Comparison of ENCODE assay signal across 8 cellular contexts in the genomic region with DNA sequence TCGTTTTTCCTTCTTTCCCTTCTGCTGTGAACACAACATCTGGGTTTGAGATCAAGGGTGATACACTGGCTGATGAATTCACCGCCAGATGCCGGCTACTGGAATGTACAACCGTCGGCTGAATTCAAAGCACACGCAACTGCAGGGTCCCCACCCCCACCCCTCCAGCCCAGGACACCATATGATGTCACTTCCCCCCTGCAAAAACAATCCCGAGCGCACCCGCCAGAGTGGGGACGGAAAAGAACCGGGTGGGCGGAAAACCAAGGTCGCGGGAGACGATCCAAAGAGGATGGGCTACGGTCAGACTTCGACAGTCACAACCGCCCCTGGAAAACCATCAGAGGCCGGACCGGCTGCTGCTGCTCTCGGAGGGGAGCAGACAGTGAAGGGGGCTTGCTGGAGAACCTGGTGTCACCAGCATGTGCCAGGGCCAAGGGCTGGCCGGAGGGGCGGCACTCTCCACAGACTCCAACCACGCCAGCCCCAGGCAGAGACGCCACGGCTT. TPM values are rescaled to one million over a fixed set of nuclear protein-coding genes. Genes with fewer than 3 reads are reported as not detected.
DNase-seq lines count a peak whose midpoint lies in the region; ATAC-seq and TF ChIP-seq lines count a peak whose summit lies in the region.

No MANE protein-coding gene starts in this region.

- ATAC-seq in HG02623 (IDR thresholded peaks at IDR 0.05; ENCODE audit: unreplicated experiment): no peak
- no peak for ATAC-seq in HG02884 (IDR thresholded peaks at IDR 0.05; ENCODE audit: unreplicated experiment)

- peak overlapping the region; percentile 75 for H3K27ac Mint-ChIP-seq in type B pancreatic cell

- H3K27me3 Mint-ChIP-seq in type B pancreatic cell: no peaks in the 10 kb centered on the region

- H3K4me3 Mint-ChIP-seq in type B pancreatic cell: peak overlapping the region; percentile 65

- H3K36me3 Mint-ChIP-seq in type B pancreatic cell: peaks cover 14% of the 10 kb centered on the region

- TF ChIP-seq CTCF in AG09309 (IDR thresholded peaks at IDR 0.05; ENCODE audit: control insufficient read depth, insufficient read depth, low read depth, low read length, missing control alignments) (no peak), choroid plexus epithelial cell (conservative IDR thresholded peaks at IDR 0.05; ENCODE audit: low read depth, low read length) (no peak), type B pancreatic cell (conservative IDR thresholded peaks at IDR 0.05) (no peak)

- H3K4me3 ChIP-seq in AG09309 (ENCODE audit: control insufficient read depth, low read depth, low read length) (no peak overlapping the region), choroid plexus epithelial cell (ENCODE audit: low read depth, low read length) (no peak overlapping the region), muscle layer of colon (ENCODE audit: low read depth in 1 of 2, low read length in 2 of 2) (peak overlapping the region in 1 of 2 donors; percentile 26)

- peaks cover 75% of the 10 kb centered on the region for H3K4me1 ChIP-seq in muscle layer of colon (ENCODE audit: insufficient read depth, low read length)

- peak overlapping the region; percentile 50 for H3K27ac ChIP-seq in muscle layer of colon (ENCODE audit: low read depth, low read length)

- peaks cover 61% of the 10 kb centered on the region for H3K4me1 Mint-ChIP-seq in type B pancreatic cell (ENCODE audit: unreplicated experiment)

- no peaks in the 10 kb centered on the region for H3K27me3 ChIP-seq in muscle layer of colon (ENCODE audit: control insufficient read depth in 1 of 2, insufficient read depth in 2 of 2, low read length in 2 of 2)

- H3K36me3 ChIP-seq in muscle layer of colon (ENCODE audit: insufficient read depth, low read length): peaks cover 6% of the 10 kb centered on the region

- peak overlapping the region; percentile 2 for H3K9ac ChIP-seq in muscle layer of colon (ENCODE audit: low read length)

- no peaks in the 10 kb centered on the region for H3K9me3 Mint-ChIP-seq in type B pancreatic cell

- peak; percentile 69 for DNase-seq in AG09309 (ENCODE audit: low read depth)
- peak; percentile 83 for DNase-seq in RPMI7951 (ENCODE audit: low read depth)
- DNase-seq in choroid plexus epithelial cell (ENCODE audit: low read depth): peak; percentile 97
- no peak for DNase-seq in type B pancreatic cell (ENCODE audit: extremely low spot score, unreplicated experiment)
- no peak for DNase-seq in SKM-1 treated with dmso at 0.1 percent for 144 hours (lab: John Stamatoyannopoulos, UW; ENCODE audit: unreplicated experiment)

- no peaks in the 10 kb centered on the region for H3K9me3 ChIP-seq in muscle layer of colon (ENCODE audit: low read length)

RNA-seq across cellular contexts. Expression of a gene that starts 23.3 kb away (rescaled TPM):
- 0.49 TPM in 1 of 2 replicates, not detected in the other for total RNA-seq in RPMI7951 (2014; rRNA removed; shearing (Covaris generic))
- 3.8 and 4.4 TPM in 2 replicates for total RNA-seq in type B pancreatic cell (ENCODE audit: low replicate concordance)

RNA-seq across cellular contexts. Expression of a gene that starts 39.1 kb away (rescaled TPM):
- 9.8 and 11.2 TPM in 2 replicates for total RNA-seq in RPMI7951 (2014; rRNA removed; shearing (Covaris generic))
- 53.4 and 58.6 TPM in 2 replicates for total RNA-seq in type B pancreatic cell (ENCODE audit: low replicate concordance)

RNA-seq across cellular contexts. Expression of a gene that starts 45.5 kb away (rescaled TPM):
- 115 and 147 TPM in 2 replicates for total RNA-seq in RPMI7951 (2014; rRNA removed; shearing (Covaris generic))
- total RNA-seq in type B pancreatic cell (ENCODE audit: low replicate concordance): 125 and 192 TPM in 2 replicates

Comparison
In these comparisons a context has a peak if more than half of its experiments do, and no peak if none do; other contexts are left out.
1. DNase-seq: peak in AG09309 (single experiment), RPMI7951 (single experiment) and choroid plexus epithelial cell (single experiment); none in type B pancreatic cell (single experiment) and SKM-1 treated with dmso at 0.1 percent for 144 hours (single experiment).